Comparison of ENCODE assay signal across 3 cellular contexts in genomic region chr5:8253376-8253775, GRCh38.
"Had no signal": no experiment of that assay in that cellular context is flagged by ENCODE, and none has a peak within 500 bp of the region (broad histone marks: within the 10 kb centered on the region; RNA-seq: fewer than 3 reads in every experiment).

No MANE protein-coding gene starts in this region.

- ATAC-seq: GM12878 had no signal

- H3K4me3 ChIP-seq: GM12878 had no signal

- DNase-seq: GDM1, GF-D8 had no signal
